13 cellular contexts compared by ENCODE assay signal in genomic region chr7:148060724-148061123, GRCh38.
DNase-seq lines count a peak whose midpoint lies in the region; ATAC-seq lines count a peak whose summit lies in the region.
"Had no signal": no experiment of that assay in that cellular context is flagged by ENCODE, and none has a peak within 500 bp of the region (broad histone marks: within the 10 kb centered on the region; RNA-seq: fewer than 3 reads in every experiment).

No MANE protein-coding gene starts in this region.

- DNase-seq in DMS153 (lab: John Stamatoyannopoulos, UW) (no peak), COLO668 (lab: John Stamatoyannopoulos, UW; ENCODE audit: unreplicated experiment) (no peak), GF-D8 (lab: John Stamatoyannopoulos, UW) (no peak), KG1 (lab: John Stamatoyannopoulos, UW) (no peak)
- DNase-seq: activated CD8-positive, alpha-beta T cell treated with anti-CD3 and anti-CD28 coated beads for 36 hours; C1 segment of cervical spinal cord; GOT3; midbrain had no signal

- peak; percentile 85 for ATAC-seq in GM18511 (IDR thresholded peaks at IDR 0.05; ENCODE audit: unreplicated experiment)
- peak; percentile 99 for ATAC-seq in GM21360 (IDR thresholded peaks at IDR 0.05; ENCODE audit: unreplicated experiment)
- ATAC-seq in HG02970 (IDR thresholded peaks at IDR 0.05; ENCODE audit: low FRiP score, unreplicated experiment), result peak; percentile 59
- ATAC-seq in HG03571 (IDR thresholded peaks at IDR 0.05; ENCODE audit: unreplicated experiment), result peak; percentile 80
- ATAC-seq: activated CD8-positive, alpha-beta T cell treated with anti-CD3 and anti-CD28 coated beads for 36 hours; HepG2 had no signal
